8 cellular contexts compared by ENCODE assay signal in genomic region chr2:175180701-175181103, GRCh38. TPM values are rescaled to one million over a fixed set of nuclear protein-coding genes. Genes with fewer than 3 reads are reported as not detected.
DNase-seq lines count a peak whose midpoint lies in the region; ATAC-seq and TF ChIP-seq lines count a peak whose summit lies in the region.

No MANE protein-coding gene starts in this region.

- peaks cover 16 to 17% of the 10 kb centered on the region in 2 experiments for H3K4me1 ChIP-seq in neutrophil (ENCODE audit: control insufficient read depth in 1 of 2, insufficient read depth in 1 of 2, low read depth in 1 of 2, low read length in 1 of 2)
- peaks cover 0 to 13% (median 7%) of the 10 kb centered on the region in 4 donors for H3K4me1 ChIP-seq in tibial artery

- ATAC-seq in GM18519 (IDR thresholded peaks at IDR 0.05; ENCODE audit: low FRiP score, unreplicated experiment) = peak; percentile 51
- peak; percentile 55 for ATAC-seq in HG03025 (IDR thresholded peaks at IDR 0.05; ENCODE audit: low FRiP score, unreplicated experiment)

- H3K9me3 Mint-ChIP-seq in activated T-helper 1 cell treated with anti-CD3 and anti-CD28 coated beads, Interleukin-12 subunit alpha, Interleukin-12 subunit beta, Interleukin-2, Interleukin-4 antibody, amounts not matched to agents 30 ng/mL and 10 ng/mL and 1 ng/mL, durations not matched to agents 14 hours and 24 hours and 36 hours = peaks cover 8% of the 10 kb centered on the region

- H3K9me3 ChIP-seq in neutrophil (no peaks in the 10 kb centered on the region), tibial artery (no peaks in the 10 kb centered on the region)

- intact Hi-C loops in activated T-helper 1 cell treated with anti-CD3 and anti-CD28 coated beads, Interleukin-12 subunit alpha, Interleukin-12 subunit beta, Interleukin-2, Interleukin-4 antibody, amounts not matched to agents 30 ng/mL and 10 ng/mL and 1 ng/mL, durations not matched to agents 14 hours and 24 hours and 36 hours (cut with micrococcal nuclease) = loop anchor here (1.0 to 10.0 kb wide), 6 partner anchors 12 to 786 kb away; partner anchors contain the start of genes ATF2, GPR155 and SCRN3
- intact Hi-C loops in tibial artery (cut with DNase I; ENCODE audit: low total_unique reads) = no loop called here

- peak overlapping the region; percentile 89 for H3K4me3 Mint-ChIP-seq in activated T-helper 1 cell treated with anti-CD3 and anti-CD28 coated beads, Interleukin-12 subunit alpha, Interleukin-12 subunit beta, Interleukin-2, Interleukin-4 antibody, amounts not matched to agents 30 ng/mL and 10 ng/mL and 1 ng/mL, durations not matched to agents 14 hours and 24 hours and 36 hours

- H3K27me3 Mint-ChIP-seq in activated T-helper 1 cell treated with anti-CD3 and anti-CD28 coated beads, Interleukin-12 subunit alpha, Interleukin-12 subunit beta, Interleukin-2, Interleukin-4 antibody, amounts not matched to agents 30 ng/mL and 10 ng/mL and 1 ng/mL, durations not matched to agents 14 hours and 24 hours and 36 hours (ENCODE audit: insufficient read depth) = no peaks in the 10 kb centered on the region

- H3K4me3 ChIP-seq in foreskin fibroblast (ENCODE audit: low read depth in 1 of 2, low read length in 2 of 2) = peak overlapping the region; percentile 92 to 96
- peak overlapping the region; percentile 78 to 79 for H3K4me3 ChIP-seq in neutrophil (ENCODE audit: low read depth in 1 of 2, low read length in 1 of 2)
- H3K4me3 ChIP-seq in tibial artery = peak overlapping the region; percentile 75 to 85

- peaks cover 11% of the 10 kb centered on the region for H3K27me3 ChIP-seq in neutrophil
- H3K27me3 ChIP-seq in tibial artery = no peaks in the 10 kb centered on the region

- no peak for TF ChIP-seq CTCF in 22Rv1 (IDR thresholded peaks at IDR 0.05)
- TF ChIP-seq CTCF in foreskin fibroblast (IDR thresholded peaks at IDR 0.05; ENCODE audit: low read depth, low read length) = no peak
- no peak for TF ChIP-seq CTCF in neutrophil (IDR thresholded peaks at IDR 0.05)
- no peak for TF ChIP-seq CTCF in tibial artery (IDR thresholded peaks at IDR 0.05)

- peaks cover 27% of the 10 kb centered on the region for H3K4me1 Mint-ChIP-seq in activated T-helper 1 cell treated with anti-CD3 and anti-CD28 coated beads, Interleukin-12 subunit alpha, Interleukin-12 subunit beta, Interleukin-2, Interleukin-4 antibody, amounts not matched to agents 30 ng/mL and 10 ng/mL and 1 ng/mL, durations not matched to agents 14 hours and 24 hours and 36 hours (ENCODE audit: low read depth)

- peak overlapping the region; percentile 78 for H3K27ac ChIP-seq in 22Rv1
- H3K27ac ChIP-seq in neutrophil = peak overlapping the region; percentile 75
- H3K27ac ChIP-seq in tibial artery = peak overlapping the region; percentile 82 to 84

- H3K36me3 Mint-ChIP-seq in activated T-helper 1 cell treated with anti-CD3 and anti-CD28 coated beads, Interleukin-12 subunit alpha, Interleukin-12 subunit beta, Interleukin-2, Interleukin-4 antibody, amounts not matched to agents 30 ng/mL and 10 ng/mL and 1 ng/mL, durations not matched to agents 14 hours and 24 hours and 36 hours (ENCODE audit: low read depth) = peaks cover 39% of the 10 kb centered on the region

- H3K36me3 ChIP-seq in neutrophil (peaks cover 20% of the 10 kb centered on the region), tibial artery (peaks cover 20 to 34% (median 28%) of the 10 kb centered on the region in 3 donors)

- peak overlapping the region; percentile 84 for H3K27ac Mint-ChIP-seq in activated T-helper 1 cell treated with anti-CD3 and anti-CD28 coated beads, Interleukin-12 subunit alpha, Interleukin-12 subunit beta, Interleukin-2, Interleukin-4 antibody, amounts not matched to agents 30 ng/mL and 10 ng/mL and 1 ng/mL, durations not matched to agents 14 hours and 24 hours and 36 hours

- DNase-seq in NOMO-1 treated with dmso at 0.1 percent for 144 hours (lab: John Stamatoyannopoulos, UW; ENCODE audit: unreplicated experiment) = peak; percentile 52
- DNase-seq in activated T-helper 1 cell treated with anti-CD3 and anti-CD28 coated beads, Interleukin-12 subunit alpha, Interleukin-12 subunit beta, Interleukin-2, Interleukin-4 antibody, amounts not matched to agents 30 ng/mL and 10 ng/mL and 1 ng/mL, durations not matched to agents 14 hours and 24 hours and 36 hours (ENCODE audit: low spot score) = peak; percentile 43
- peak; percentile 26 to 63 for DNase-seq in foreskin fibroblast
- DNase-seq in tibial artery = peak in 1 of 2 donors; percentile 69

RNA-seq across cellular contexts. Expression of gene ATP5MC3, which starts 0.8 kb away (rescaled TPM):
- 365 and 380 TPM in 2 replicates for total RNA-seq in activated T-helper 1 cell treated with anti-CD3 and anti-CD28 coated beads, Interleukin-12 subunit alpha, Interleukin-12 subunit beta, Interleukin-2, Interleukin-4 antibody, amounts not matched to agents 30 ng/mL and 10 ng/mL and 1 ng/mL, durations not matched to agents 14 hours and 24 hours and 36 hours

RNA-seq across cellular contexts. Expression of gene ATF2, which starts 12.7 kb away (rescaled TPM):
- 57.0 and 59.7 TPM in 2 replicates for total RNA-seq in activated T-helper 1 cell treated with anti-CD3 and anti-CD28 coated beads, Interleukin-12 subunit alpha, Interleukin-12 subunit beta, Interleukin-2, Interleukin-4 antibody, amounts not matched to agents 30 ng/mL and 10 ng/mL and 1 ng/mL, durations not matched to agents 14 hours and 24 hours and 36 hours
